In genomic region chr6:143596857-143597256, GRCh38 we compare ENCODE assay signal across 20 cellular contexts.
A peak's percentile ranks its signal among the peaks of the same experiment; 100 is the strongest.
DNase-seq lines count a peak whose midpoint lies in the region; ATAC-seq, FAIRE-seq and TF ChIP-seq lines count a peak whose summit lies in the region.
"Had no signal": no experiment of that assay in that cellular context is flagged by ENCODE, and none has a peak within 500 bp of the region (broad histone marks: within the 10 kb centered on the region; RNA-seq: fewer than 3 reads in every experiment).

No MANE protein-coding gene starts in this region.

- H3K4me1 Mint-ChIP-seq in astrocyte (ENCODE audit: low read depth, unreplicated experiment): no peaks in the 10 kb centered on the region

- DNase-seq in AG20443 (ENCODE audit: low spot score) (peak; percentile 82), astrocyte (ENCODE audit: low read depth) (peak; percentile 14), heart left ventricle (peak in 4 of 5 donors; percentile 30 to 67 (median 43)), psoas muscle (peak; percentile 71 to 72), NCI-H748 treated with DMSO at 0.1 percent for 48 hours (lab: John Stamatoyannopoulos, UW) (no peak), NCI-H1417 treated with DMSO at 0.1 percent for 48 hours (lab: John Stamatoyannopoulos, UW) (no peak), ACHN (no peak)
- no peak for DNase-seq in stimulated activated naive CD8-positive, alpha-beta T cell treated with anti-CD3 and anti-CD28 coated beads, Interleukin-15, Interleukin-2, amounts not matched to agents 100 U/mL and 50 U/mL, for 24 hours
- DNase-seq: activated CD4-positive, CD25-positive, alpha-beta regulatory T cell; activated CD8-positive, alpha-beta memory T cell treated with anti-CD3 and anti-CD28 coated beads, Interleukin-2, amount 50 U/mL, for 4 hours; BE2C; DMS79 treated with DMSO at 0.1 percent for 48 hours; glutamatergic neuron; NCI-H1417; NCI-H510A; PC-9; stimulated activated CD4-positive, alpha-beta T cell treated with anti-CD3 and anti-CD28 coated beads, Interleukin-12 subunit alpha, Interleukin-12 subunit beta, amount 100 ng/mL, for 4 hours; SW 1271 had no signal

- no peak overlapping the region for H3K27ac Mint-ChIP-seq in astrocyte (ENCODE audit: unreplicated experiment)
- H3K27ac Mint-ChIP-seq: activated naive CD8-positive, alpha-beta T cell had no signal

- H3K36me3 ChIP-seq in astrocyte (ENCODE audit: insufficient read depth, low read length): no peaks in the 10 kb centered on the region
- H3K36me3 ChIP-seq in heart left ventricle: no peaks in the 10 kb centered on the region
- H3K36me3 ChIP-seq in psoas muscle (ENCODE audit: insufficient read depth in 1 of 2, low read depth in 1 of 2): no peaks in the 10 kb centered on the region
- H3K36me3 ChIP-seq: BE2C had no signal

- no peaks in the 10 kb centered on the region for H3K36me3 Mint-ChIP-seq in astrocyte (ENCODE audit: low read depth, unreplicated experiment)
- H3K36me3 Mint-ChIP-seq: activated naive CD8-positive, alpha-beta T cell had no signal

- H3K4me1 ChIP-seq in astrocyte (ENCODE audit: insufficient read depth, low read length) (peaks cover 6% of the 10 kb centered on the region), heart left ventricle (peaks cover 0 to 45% (median 21%) of the 10 kb centered on the region in 12 donors), psoas muscle (no peaks in the 10 kb centered on the region)
- H3K4me1 ChIP-seq: BE2C had no signal

- H3K4me3 Mint-ChIP-seq in astrocyte (ENCODE audit: unreplicated experiment): no peak overlapping the region
- H3K4me3 Mint-ChIP-seq: activated naive CD8-positive, alpha-beta T cell had no signal

- H3K9me3 ChIP-seq in astrocyte (ENCODE audit: insufficient read depth, low read depth, low read length) (no peaks in the 10 kb centered on the region), heart left ventricle (no peaks in the 10 kb centered on the region), psoas muscle (no peaks in the 10 kb centered on the region)
- H3K9me3 ChIP-seq: BE2C had no signal

- ATAC-seq in heart left ventricle: peak; percentile 44 to 83 (median 74)
- ATAC-seq in psoas muscle: peak in 3 of 4 donors; percentile 50 to 61 (median 58)
- no peak for ATAC-seq in stimulated activated naive CD8-positive, alpha-beta T cell treated with anti-CD3 and anti-CD28 coated beads, Interleukin-15, Interleukin-2, amounts not matched to agents 100 U/mL and 50 U/mL, for 24 hours

- H3K4me2 ChIP-seq in astrocyte (ENCODE audit: low read length): no peak overlapping the region
- H3K4me2 ChIP-seq: PC-9 had no signal

- no peak overlapping the region for H3K9ac ChIP-seq in astrocyte (ENCODE audit: low read length)

- H3K27me3 ChIP-seq in astrocyte (ENCODE audit: insufficient read depth, low read length) (no peaks in the 10 kb centered on the region), heart left ventricle (no peaks in the 10 kb centered on the region), psoas muscle (ENCODE audit: insufficient read depth in 3 of 3, low read length in 2 of 3) (no peaks in the 10 kb centered on the region)
- H3K27me3 ChIP-seq: BE2C had no signal

- no peak overlapping the region for H3K27ac ChIP-seq in astrocyte (ENCODE audit: low read depth, low read length)
- peak overlapping the region in 5 of 12 donors; percentile 0 to 39 (median 38) for H3K27ac ChIP-seq in heart left ventricle
- H3K27ac ChIP-seq in psoas muscle: no peak overlapping the region
- H3K27ac ChIP-seq: PC-9 had no signal

- no peak for TF ChIP-seq CTCF in astrocyte (IDR thresholded peaks at IDR 0.05; ENCODE audit: insufficient read depth, low read depth, low read length)
- TF ChIP-seq CTCF in heart left ventricle (IDR thresholded peaks at IDR 0.05): peak in 1 of 12 donors; percentile 16
- TF ChIP-seq CTCF in psoas muscle (IDR thresholded peaks at IDR 0.05): no peak

- no peaks in the 10 kb centered on the region for H3K27me3 Mint-ChIP-seq in astrocyte (ENCODE audit: low read depth, unreplicated experiment)
- H3K27me3 Mint-ChIP-seq: activated naive CD8-positive, alpha-beta T cell had no signal

- intact Hi-C loops in heart left ventricle (cut with DNase I): loop anchor here in 3 of 10 donors (5.0 kb wide), 3 partner anchors 80 to 245 kb away; partner anchors contain the start of genes LTV1 (in 1 of the 3) and PHACTR2 (in 1 of the 3)
- intact Hi-C loops in psoas muscle (cut with DNase I): loop anchor here in 1 of 2 donors (10.0 kb wide), 1 partner anchor 148 kb away; no protein-coding TSS in a partner anchor

- WGBS in heart left ventricle, 4 donors: 26 to 42% (median 30%) methylated on average over 4 of the region's 4 CpGs
- 31 to 41% (median 37%) methylated on average over 4 of the region's 4 CpGs for WGBS in psoas muscle, 3 donors

- no peak for TF ChIP-seq POLR2A in heart left ventricle (IDR thresholded peaks at IDR 0.05)

- in situ Hi-C loops in ACHN (cut with HindIII; ENCODE audit: low pct_ligation_motif_present, low pct_unique_long_range_greater_than_20kb, low sequenced_read_pairs): no loop called here

- no peaks in the 10 kb centered on the region for H3K9me3 Mint-ChIP-seq in astrocyte (ENCODE audit: unreplicated experiment)

- no peak for FAIRE-seq in astrocyte (lab: Jason Lieb, UNC)
- FAIRE-seq: GM12891 had no signal

- no peaks in the 10 kb centered on the region for H4K20me1 ChIP-seq in astrocyte (ENCODE audit: insufficient read depth, low read length)

- H3K79me2 ChIP-seq in astrocyte (ENCODE audit: insufficient read depth, low read length): no peaks in the 10 kb centered on the region

- H2AFZ ChIP-seq in astrocyte (ENCODE audit: low read depth, low read length): no peak overlapping the region
- H2AFZ ChIP-seq: PC-9 had no signal

- H3K4me3 ChIP-seq in astrocyte (ENCODE audit: insufficient read depth, low read depth, low read length) (no peak overlapping the region), heart left ventricle (no peak overlapping the region), psoas muscle (no peak overlapping the region)
- H3K4me3 ChIP-seq: PC-9 had no signal

Comparison
In these comparisons a context has a peak if more than half of its experiments do, and no peak if none do; other contexts are left out.
1. DNase-seq: peak in AG20443 (single experiment), astrocyte (single experiment), heart left ventricle (4 of 5) and psoas muscle (2 of 2); none in NCI-H748 treated with DMSO at 0.1 percent for 48 hours (single experiment), NCI-H1417 treated with DMSO at 0.1 percent for 48 hours (single experiment), ACHN (single experiment) and stimulated activated naive CD8-positive, alpha-beta T cell treated with anti-CD3 and anti-CD28 coated beads, Interleukin-15, Interleukin-2, amounts not matched to agents 100 U/mL and 50 U/mL, for 24 hours (single experiment).